ENCODE assay signal across 16 cellular contexts in genomic region chr17:80903041-80903611, GRCh38.
DNase-seq lines count a peak whose midpoint lies in the region; ATAC-seq and TF ChIP-seq lines count a peak whose summit lies in the region.
"Had no signal": no experiment of that assay in that cellular context is flagged by ENCODE, and none has a peak within 500 bp of the region (broad histone marks: within the 10 kb centered on the region; RNA-seq: fewer than 3 reads in every experiment).

No MANE protein-coding gene starts in this region.

- no peak for DNase-seq in activated naive CD4-positive, alpha-beta T cell treated with Interleukin-2 at 50 U/mL for 16 hours
- DNase-seq in mesenchymal stem cell, result no peak
- DNase-seq in NCI-H1436 (lab: John Stamatoyannopoulos, UW), result no peak
- no peak for DNase-seq in mammary epithelial cell
- DNase-seq in NCI-H345 treated with DMSO at 0.1 percent for 48 hours (lab: John Stamatoyannopoulos, UW; ENCODE audit: unreplicated experiment), result no peak
- DNase-seq: AML-193; C1 segment of cervical spinal cord; Calu3; CD4-positive, alpha-beta T cell; DMS 273 treated with DMSO at 0.1 percent for 48 hours had no signal

- TF ChIP-seq CTCF in mammary epithelial cell (conservative IDR thresholded peaks at IDR 0.05 in 1 of 2, IDR thresholded peaks at IDR 0.05 in 1 of 2; ENCODE audit: extremely low read depth in 1 of 2, insufficient read depth in 1 of 2, low read depth in 1 of 2, low read length in 2 of 2), result no peak

- H3K4me1 Mint-ChIP-seq in activated naive CD4-positive, alpha-beta T cell treated with anti-CD3 and anti-CD28 coated beads, Interleukin-2, amount 50 U/mL, for 24 hours, result peaks cover 29% of the 10 kb centered on the region
- H3K4me1 Mint-ChIP-seq in activated T-helper 17 cell treated with anti-CD3 and anti-CD28 coated beads, Interleukin-2, amount 50 U/mL, for 72 hours, result peaks cover 30% of the 10 kb centered on the region
- H3K4me1 Mint-ChIP-seq in stimulated activated memory B cell treated with anti-CD40 and anti-IgM and Interleukin-4, amounts not matched to agents 10 μg/mL and 1 μg/mL and 100 μg/mL, for 72 hours, result peaks cover 38% of the 10 kb centered on the region

- H3K14ac ChIP-seq in mesenchymal stem cell (ENCODE audit: low read length in 2 of 2), result no peak overlapping the region

- no peak overlapping the region for H2BK5ac ChIP-seq in mesenchymal stem cell (ENCODE audit: low read depth, low read length, poor library complexity, severe bottlenecking)

- peak overlapping the region; percentile 20 for H2BK15ac ChIP-seq in mesenchymal stem cell (ENCODE audit: low read depth, poor library complexity, severe bottlenecking)

- H3K18ac ChIP-seq in mesenchymal stem cell (ENCODE audit: low read depth in 1 of 2, low read length in 2 of 2), result no peak overlapping the region

- H2AK5ac ChIP-seq in mesenchymal stem cell (ENCODE audit: low read length, severe bottlenecking), result no peak overlapping the region

- no peaks in the 10 kb centered on the region for H3K79me2 ChIP-seq in mammary epithelial cell (ENCODE audit: insufficient read depth, low read length)

- dilution Hi-C loops in mammary epithelial cell (cut with HindIII; ENCODE audit: low sequenced_read_pairs), result no loop called here

- CTCF ChIA-PET in mammary epithelial cell (lab: Charles Lee; ENCODE audit: low non-redundant PET), result no interaction called here

- H3K9me3 ChIP-seq in mesenchymal stem cell (ENCODE audit: control insufficient read depth, low read length) (no peaks in the 10 kb centered on the region), mammary epithelial cell (replicated peaks; ENCODE audit: insufficient read depth, low read length) (no peaks in the 10 kb centered on the region)

- no peak overlapping the region for H4K8ac ChIP-seq in mesenchymal stem cell (ENCODE audit: low read length)

- no peak for ATAC-seq in activated T-helper 17 cell treated with anti-CD3 and anti-CD28 coated beads, Interleukin-2, amount 50 U/mL, for 72 hours (replicated peaks)
- ATAC-seq in stimulated activated memory B cell treated with anti-CD40 and anti-IgM and Interleukin-4, amounts not matched to agents 10 μg/mL and 1 μg/mL and 100 μg/mL, for 72 hours, result no peak
- ATAC-seq: HCT116 had no signal

- no peaks in the 10 kb centered on the region for H3K27me3 Mint-ChIP-seq in activated naive CD4-positive, alpha-beta T cell treated with anti-CD3 and anti-CD28 coated beads, Interleukin-2, amount 50 U/mL, for 24 hours
- no peaks in the 10 kb centered on the region for H3K27me3 Mint-ChIP-seq in activated T-helper 17 cell treated with anti-CD3 and anti-CD28 coated beads, Interleukin-2, amount 50 U/mL, for 72 hours
- no peaks in the 10 kb centered on the region for H3K27me3 Mint-ChIP-seq in stimulated activated memory B cell treated with anti-CD40 and anti-IgM and Interleukin-4, amounts not matched to agents 10 μg/mL and 1 μg/mL and 100 μg/mL, for 72 hours
- H3K27me3 Mint-ChIP-seq: CD4-positive, alpha-beta T cell had no signal

- no peaks in the 10 kb centered on the region for H4K20me1 ChIP-seq in mammary epithelial cell (ENCODE audit: insufficient read depth, low read length)

- no peaks in the 10 kb centered on the region for H3K9me3 Mint-ChIP-seq in activated naive CD4-positive, alpha-beta T cell treated with anti-CD3 and anti-CD28 coated beads, Interleukin-2, amount 50 U/mL, for 24 hours
- H3K9me3 Mint-ChIP-seq in activated T-helper 17 cell treated with anti-CD3 and anti-CD28 coated beads, Interleukin-2, amount 50 U/mL, for 72 hours, result no peaks in the 10 kb centered on the region
- H3K9me3 Mint-ChIP-seq in stimulated activated memory B cell treated with anti-CD40 and anti-IgM and Interleukin-4, amounts not matched to agents 10 μg/mL and 1 μg/mL and 100 μg/mL, for 72 hours, result no peaks in the 10 kb centered on the region
- H3K9me3 Mint-ChIP-seq: CD4-positive, alpha-beta T cell had no signal

- H3K27ac ChIP-seq in mesenchymal stem cell (ENCODE audit: low read length, poor library complexity, severe bottlenecking), result no peak overlapping the region
- H3K27ac ChIP-seq in mammary epithelial cell (ENCODE audit: insufficient read depth, low read depth, low read length), result no peak overlapping the region
- H3K27ac ChIP-seq: 22Rv1, HL-60 had no signal

- no peak overlapping the region for H2BK12ac ChIP-seq in mesenchymal stem cell (ENCODE audit: low read length in 2 of 2)

- H3K36me3 Mint-ChIP-seq in activated naive CD4-positive, alpha-beta T cell treated with anti-CD3 and anti-CD28 coated beads, Interleukin-2, amount 50 U/mL, for 24 hours, result peaks cover 18% of the 10 kb centered on the region
- H3K36me3 Mint-ChIP-seq in activated T-helper 17 cell treated with anti-CD3 and anti-CD28 coated beads, Interleukin-2, amount 50 U/mL, for 72 hours (ENCODE audit: low read depth), result peaks cover 100% of the 10 kb centered on the region
- H3K36me3 Mint-ChIP-seq in stimulated activated memory B cell treated with anti-CD40 and anti-IgM and Interleukin-4, amounts not matched to agents 10 μg/mL and 1 μg/mL and 100 μg/mL, for 72 hours, result peaks cover 63% of the 10 kb centered on the region

- H3K4me3 ChIP-seq in mesenchymal stem cell (ENCODE audit: insufficient read depth in 1 of 2, low read depth in 1 of 2, low read length in 2 of 2) (no peak overlapping the region), mammary epithelial cell (replicated peaks in 1 of 3; ENCODE audit: insufficient read depth in 1 of 3, low read depth in 2 of 3, low read length in 3 of 3) (no peak overlapping the region)

- H3K79me1 ChIP-seq in mesenchymal stem cell (replicated peaks; ENCODE audit: low read length, poor library complexity, severe bottlenecking), result peaks cover 7% of the 10 kb centered on the region

- 94% methylated on average over 25 of the region's 25 CpGs for WGBS in mesenchymal stem cell
- WGBS in mammary epithelial cell (ENCODE audit: low coverage, missing lambda C conversion rate), result 98% methylated on average over 18 of the region's 25 CpGs

- H3K9ac ChIP-seq in mesenchymal stem cell (ENCODE audit: low read length) (no peak overlapping the region), mammary epithelial cell (ENCODE audit: insufficient read depth, low read length) (no peak overlapping the region)

- no peak overlapping the region for H3K4me2 ChIP-seq in mesenchymal stem cell (ENCODE audit: low read length, poor library complexity, severe bottlenecking)
- no peak overlapping the region for H3K4me2 ChIP-seq in mammary epithelial cell (ENCODE audit: insufficient read depth, low read depth, low read length)

- no peak overlapping the region for H2AFZ ChIP-seq in mesenchymal stem cell (ENCODE audit: low read depth, low read length)
- H2AFZ ChIP-seq in mammary epithelial cell (ENCODE audit: low read depth, low read length), result no peak overlapping the region

- peak overlapping the region; percentile 17 for H3K27ac Mint-ChIP-seq in activated naive CD4-positive, alpha-beta T cell treated with anti-CD3 and anti-CD28 coated beads, Interleukin-2, amount 50 U/mL, for 24 hours
- H3K27ac Mint-ChIP-seq in activated T-helper 17 cell treated with anti-CD3 and anti-CD28 coated beads, Interleukin-2, amount 50 U/mL, for 72 hours, result peak overlapping the region; percentile 80
- H3K27ac Mint-ChIP-seq in stimulated activated memory B cell treated with anti-CD40 and anti-IgM and Interleukin-4, amounts not matched to agents 10 μg/mL and 1 μg/mL and 100 μg/mL, for 72 hours, result peak overlapping the region; percentile 87
- H3K27ac Mint-ChIP-seq: CD4-positive, alpha-beta T cell had no signal

- BruUV-seq in mammary epithelial cell (replicated peaks; lab: Mats Ljungman, UMichigan), result no TSS peak

- H3K36me3 ChIP-seq in mesenchymal stem cell (ENCODE audit: control insufficient read depth in 1 of 2, insufficient read depth in 2 of 2, low read depth in 1 of 2, low read length in 2 of 2), result peaks cover 55 to 64% of the 10 kb centered on the region in 2 experiments
- H3K36me3 ChIP-seq in mammary epithelial cell (ENCODE audit: insufficient read depth, low read length), result no peaks in the 10 kb centered on the region

- H3K4ac ChIP-seq in mesenchymal stem cell (ENCODE audit: low read depth in 1 of 2, low read length in 2 of 2), result no peak overlapping the region

- in situ Hi-C loops in mammary epithelial cell (cut with MboI; ENCODE audit: low sequenced_read_pairs in 2 of 2), result no loop called here

- no peak overlapping the region for H2BK120ac ChIP-seq in mesenchymal stem cell (ENCODE audit: low read depth, low read length)

- H3K4me3 Mint-ChIP-seq in activated naive CD4-positive, alpha-beta T cell treated with anti-CD3 and anti-CD28 coated beads, Interleukin-2, amount 50 U/mL, for 24 hours, result no peak overlapping the region
- peak overlapping the region; percentile 100 for H3K4me3 Mint-ChIP-seq in activated T-helper 17 cell treated with anti-CD3 and anti-CD28 coated beads, Interleukin-2, amount 50 U/mL, for 72 hours
- H3K4me3 Mint-ChIP-seq in stimulated activated memory B cell treated with anti-CD40 and anti-IgM and Interleukin-4, amounts not matched to agents 10 μg/mL and 1 μg/mL and 100 μg/mL, for 72 hours, result no peak overlapping the region
- H3K4me3 Mint-ChIP-seq: CD4-positive, alpha-beta T cell had no signal

- H3K4me1 ChIP-seq in mesenchymal stem cell (ENCODE audit: control insufficient read depth, insufficient read depth, low read depth, low read length), result peaks cover 4% of the 10 kb centered on the region
- peaks cover 27% of the 10 kb centered on the region for H3K4me1 ChIP-seq in mammary epithelial cell (ENCODE audit: insufficient read depth, low read length)

- H3K27me3 ChIP-seq in mesenchymal stem cell (ENCODE audit: control insufficient read depth in 1 of 2, insufficient read depth in 1 of 2, low read length in 2 of 2) (no peaks in the 10 kb centered on the region), mammary epithelial cell (ENCODE audit: insufficient read depth, low read length) (no peaks in the 10 kb centered on the region)

- no peak overlapping the region for H4K91ac ChIP-seq in mesenchymal stem cell (ENCODE audit: low read length)

- no peak overlapping the region for H3K23ac ChIP-seq in mesenchymal stem cell (ENCODE audit: low read length in 2 of 2)

- intact Hi-C loops in mammary epithelial cell (cut with micrococcal nuclease), result no loop called here

Comparison
In these comparisons a context has a peak if more than half of its experiments do, and no peak if none do; other contexts are left out.
1. H3K27ac Mint-ChIP-seq: peak in every context shown above with its lines; median percentile 87 in stimulated activated memory B cell treated with anti-CD40 and anti-IgM and Interleukin-4, amounts not matched to agents 10 μg/mL and 1 μg/mL and 100 μg/mL, for 72 hours; 80 in activated T-helper 17 cell treated with anti-CD3 and anti-CD28 coated beads, Interleukin-2, amount 50 U/mL, for 72 hours; 17 in activated naive CD4-positive, alpha-beta T cell treated with anti-CD3 and anti-CD28 coated beads, Interleukin-2, amount 50 U/mL, for 24 hours.